Comparison of ENCODE assay signal across 10 cellular contexts in the genomic region with DNA sequence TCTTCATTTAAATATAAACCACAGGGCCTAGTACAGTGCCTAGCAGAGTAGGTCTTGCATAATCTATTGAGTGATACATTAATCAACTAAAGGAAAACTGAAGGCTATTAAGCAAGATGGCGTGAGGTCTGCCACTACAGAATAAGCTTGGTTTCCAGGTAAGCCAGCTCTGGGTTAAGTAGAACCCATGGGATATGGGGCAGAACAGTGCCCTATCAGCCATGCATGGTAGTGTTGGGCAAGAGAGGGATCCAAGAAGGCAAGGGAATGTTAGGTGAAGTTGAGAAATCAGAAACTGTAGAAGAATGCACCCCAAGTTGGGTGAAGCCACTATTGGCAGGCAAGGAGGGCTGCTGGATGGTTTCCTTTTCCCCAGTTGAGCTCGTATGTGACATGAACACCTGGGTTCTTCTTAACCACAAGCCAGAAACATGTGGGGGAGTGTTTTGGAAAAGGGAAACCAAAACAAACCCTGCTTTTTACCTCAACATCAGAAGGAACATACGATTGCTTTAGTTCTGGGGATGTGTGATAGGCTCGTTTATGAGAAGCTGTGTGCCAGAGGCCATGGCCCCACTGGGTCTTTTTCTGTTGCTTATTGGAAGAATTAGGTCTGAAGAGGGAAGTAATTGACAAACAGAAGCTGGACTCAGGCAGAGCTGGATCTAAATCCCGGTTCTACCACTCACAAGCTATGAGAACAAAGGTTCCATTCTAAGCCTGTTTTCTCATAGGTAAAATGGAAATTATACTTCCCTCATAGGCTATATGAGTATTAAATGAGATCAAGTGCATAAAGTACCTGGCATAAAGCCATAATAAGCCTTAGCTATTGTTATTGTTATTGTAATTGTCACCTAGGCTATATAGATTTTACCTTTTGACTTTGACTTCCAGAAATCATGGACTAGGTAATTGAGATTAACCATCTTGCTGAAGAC.
DNase-seq lines count a peak whose midpoint lies in the region; ATAC-seq lines count a peak whose summit lies in the region.
"Had no signal": no experiment of that assay in that cellular context is flagged by ENCODE, and none has a peak within 500 bp of the region (broad histone marks: within the 10 kb centered on the region; RNA-seq: fewer than 3 reads in every experiment).

No MANE protein-coding gene starts in this region.

- H3K27ac ChIP-seq in effector memory CD4-positive, alpha-beta T cell (ENCODE audit: insufficient read depth, low read length, poor library complexity, severe bottlenecking): peak overlapping the region; percentile 42

- ATAC-seq in stimulated activated naive CD8-positive, alpha-beta T cell treated with anti-CD3 and anti-CD28 coated beads, Interleukin-15, Interleukin-2, amounts not matched to agents 100 U/mL and 50 U/mL, for 24 hours: peak; percentile 70

- H3K4me1 ChIP-seq in effector memory CD4-positive, alpha-beta T cell (ENCODE audit: control insufficient read depth, insufficient read depth, low read length, poor library complexity, severe bottlenecking): peaks cover 4% of the 10 kb centered on the region

- H3K27me3 ChIP-seq in effector memory CD4-positive, alpha-beta T cell (replicated peaks; ENCODE audit: control insufficient read depth, insufficient read depth, low read length, poor library complexity, severe bottlenecking): no peaks in the 10 kb centered on the region

- peak; percentile 25 for DNase-seq in activated CD4-positive, alpha-beta T cell treated with anti-CD3 and anti-CD28 coated beads for 48 hours
- DNase-seq in activated CD4-positive, alpha-beta T cell treated with anti-CD3 and anti-CD28 coated beads for 1 hour: no peak
- peak; percentile 14 for DNase-seq in NAMALWA (ENCODE audit: low spot score)
- peak; percentile 12 to 19 (median 16) for DNase-seq in effector memory CD4-positive, alpha-beta T cell
- no peak for DNase-seq in stimulated activated naive CD8-positive, alpha-beta T cell treated with anti-CD3 and anti-CD28 coated beads, Interleukin-15, Interleukin-2, amounts not matched to agents 100 U/mL and 50 U/mL, for 24 hours
- no peak for DNase-seq in NCI-H2081 treated with DMSO at 0.1 percent for 48 hours (lab: John Stamatoyannopoulos, UW)
- DNase-seq in inferior parietal cortex (ENCODE audit: extremely low spot score): no peak
- no peak for DNase-seq in RPMI8226
- DNase-seq: hypothalamus, NCI-H446 treated with DMSO at 0.1 percent for 48 hours had no signal

- H3K36me3 ChIP-seq in effector memory CD4-positive, alpha-beta T cell (ENCODE audit: control insufficient read depth, insufficient read depth, low read length): no peaks in the 10 kb centered on the region

- H3K9me3 ChIP-seq in effector memory CD4-positive, alpha-beta T cell (ENCODE audit: control insufficient read depth, low read length): no peaks in the 10 kb centered on the region

- peak overlapping the region; percentile 4 for H3K4me3 ChIP-seq in effector memory CD4-positive, alpha-beta T cell (ENCODE audit: insufficient read depth, low read depth, low read length, poor library complexity, severe bottlenecking)

Comparison
In these comparisons a context has a peak if more than half of its experiments do, and no peak if none do; other contexts are left out.
1. DNase-seq: peak in activated CD4-positive, alpha-beta T cell treated with anti-CD3 and anti-CD28 coated beads for 48 hours (single experiment), NAMALWA (single experiment) and effector memory CD4-positive, alpha-beta T cell (3 of 3); none in activated CD4-positive, alpha-beta T cell treated with anti-CD3 and anti-CD28 coated beads for 1 hour (single experiment), stimulated activated naive CD8-positive, alpha-beta T cell treated with anti-CD3 and anti-CD28 coated beads, Interleukin-15, Interleukin-2, amounts not matched to agents 100 U/mL and 50 U/mL, for 24 hours (single experiment), NCI-H2081 treated with DMSO at 0.1 percent for 48 hours (single experiment), inferior parietal cortex (single experiment) and RPMI8226 (single experiment).